In genomic region chr4:55907469-55907868, GRCh38 we compare ENCODE assay signal across 26 cellular contexts. TPM values are rescaled to one million over a fixed set of nuclear protein-coding genes. Genes with fewer than 3 reads are reported as not detected.
DNase-seq lines count a peak whose midpoint lies in the region; ATAC-seq, FAIRE-seq and TF ChIP-seq lines count a peak whose summit lies in the region.
"Had no signal": no experiment of that assay in that cellular context is flagged by ENCODE, and none has a peak within 500 bp of the region (broad histone marks: within the 10 kb centered on the region; RNA-seq: fewer than 3 reads in every experiment).

No MANE protein-coding gene starts in this region.

- RAD21 ChIA-PET in GM12878 (lab: Charles Lee; ENCODE audit: unreplicated experiment): interaction anchor here (1.2 kb wide), 1 partner anchor 40 kb away, joined by 3 read pairs; no protein-coding TSS in a partner anchor

- peaks cover 9% of the 10 kb centered on the region for H3K4me1 ChIP-seq in KMS-11 (ENCODE audit: low read depth, poor library complexity, severe bottlenecking)
- no peaks in the 10 kb centered on the region for H3K4me1 ChIP-seq in GM12878 (ENCODE audit: control insufficient read depth, insufficient read depth, low read length)
- H3K4me1 ChIP-seq: HAP-1, testis had no signal

- no peak for TF ChIP-seq POLR2A in GM12878 (IDR thresholded peaks at IDR 0.05; ENCODE audit: low read depth, low read length)

- H3K4me2 ChIP-seq in KMS-11 (peak overlapping the region; percentile 33), GM12878 (ENCODE audit: control insufficient read depth, insufficient read depth) (no peak overlapping the region)

- CTCF ChIA-PET in GM12878 (lab: Yijun Ruan, JAX): no interaction called here

- no peak for TF ChIP-seq RAD21 in GM12878 (IDR thresholded peaks at IDR 0.05; ENCODE audit: insufficient read depth, low read depth, low read length)

- no TSS peak for BruUV-seq in GM12878 (replicated peaks; lab: Mats Ljungman, UMichigan)

- POLR2A ChIA-PET in GM12878 (lab: Charles Lee): no interaction called here

- intact Hi-C loops in GM12878 (cut with micrococcal nuclease; ENCODE audit: unreplicated experiment): no loop called here

- DNase-seq in stimulated activated naive CD8-positive, alpha-beta T cell treated with anti-CD3 and anti-CD28 coated beads, Interleukin-15, Interleukin-2, amounts not matched to agents 100 U/mL and 50 U/mL, for 24 hours: no peak
- DNase-seq in GM12878 (ENCODE audit: low read depth, low spot score) (no peak), superior temporal gyrus (ENCODE audit: extremely low spot score) (no peak), NCI-H2171 (lab: John Stamatoyannopoulos, UW) (no peak)
- no peak for DNase-seq in stimulated activated CD4-positive, alpha-beta T cell treated with anti-CD3 and anti-CD28 coated beads, Interleukin-4, amount 100 ng/mL, for 24 hours
- DNase-seq: activated CD4-positive, alpha-beta T cell treated with anti-CD3 and anti-CD28 coated beads, Interleukin-2, amount 50 U/mL, for 48 hours; hippocampal formation; Karpas-422; naive B cell; NCI-H1105; NCI-H2171 treated with DMSO at 0.1 percent for 48 hours; NCI-H774; small intestine; testis had no signal

- no peaks in the 10 kb centered on the region for H3K9me3 ChIP-seq in GM12878 (replicated peaks; ENCODE audit: control insufficient read depth, insufficient read depth, low read length)
- H3K9me3 ChIP-seq: HAP-1, testis had no signal

- no peak overlapping the region for H3K27ac ChIP-seq in KMS-11
- no peak overlapping the region for H3K27ac ChIP-seq in GM12878 (ENCODE audit: control insufficient read depth, insufficient read depth)
- H3K27ac ChIP-seq: SK-N-MC, testis had no signal

- no peak for ATAC-seq in stimulated activated naive CD8-positive, alpha-beta T cell treated with anti-CD3 and anti-CD28 coated beads, Interleukin-15, Interleukin-2, amounts not matched to agents 100 U/mL and 50 U/mL, for 24 hours
- peak; percentile 53; the same call in 1 of the 3 replicates for ATAC-seq in GM12878
- ATAC-seq: Panc1 had no signal

- H3K9ac ChIP-seq in KMS-11: no peak overlapping the region
- no peak overlapping the region for H3K9ac ChIP-seq in GM12878 (ENCODE audit: control insufficient read depth, insufficient read depth, low read length)

- H3K79me2 ChIP-seq in KMS-11 (ENCODE audit: insufficient read depth, low read depth) (no peaks in the 10 kb centered on the region), GM12878 (ENCODE audit: control insufficient read depth, insufficient read depth, low read length) (no peaks in the 10 kb centered on the region)

- H3K4me1 Mint-ChIP-seq in stimulated activated naive CD8-positive, alpha-beta T cell treated with anti-CD3 and anti-CD28 coated beads, Interleukin-15, Interleukin-2, amounts not matched to agents 100 ng/mL and 50 ng/mL, for 24 hours (ENCODE audit: low read depth): peaks cover 32% of the 10 kb centered on the region
- H3K4me1 Mint-ChIP-seq: memory B cell had no signal

- in situ Hi-C loops in GM12878 (cut with MboI): no loop called here

- no peaks in the 10 kb centered on the region for H3K9me3 Mint-ChIP-seq in stimulated activated naive CD8-positive, alpha-beta T cell treated with anti-CD3 and anti-CD28 coated beads, Interleukin-15, Interleukin-2, amounts not matched to agents 100 ng/mL and 50 ng/mL, for 24 hours

- H3K36me3 ChIP-seq in KMS-11 (ENCODE audit: insufficient read depth) (no peaks in the 10 kb centered on the region), GM12878 (ENCODE audit: control insufficient read depth in 2 of 2, insufficient read depth in 2 of 2, low read length in 1 of 2) (no peaks in the 10 kb centered on the region)

- SMC1A ChIA-PET in GM12878 (lab: Charles Lee; ENCODE audit: uncharacterized antibody, unreplicated experiment): interaction anchor here (0.6 kb wide), 1 partner anchor 35 kb away, joined by 3 read pairs; no protein-coding TSS in a partner anchor

- H3K27me3 ChIP-seq in KMS-11 (ENCODE audit: insufficient read depth, low read depth): no peaks in the 10 kb centered on the region
- H3K27me3 ChIP-seq in GM12878 (replicated peaks in 1 of 2; ENCODE audit: control insufficient read depth in 2 of 2, insufficient read depth in 2 of 2, low read length in 1 of 2): no peaks in the 10 kb centered on the region
- H3K27me3 ChIP-seq: testis had no signal

- H3K27ac Mint-ChIP-seq in stimulated activated naive CD8-positive, alpha-beta T cell treated with anti-CD3 and anti-CD28 coated beads, Interleukin-15, Interleukin-2, amounts not matched to agents 100 ng/mL and 50 ng/mL, for 24 hours: peak overlapping the region; percentile 76
- H3K27ac Mint-ChIP-seq: B cell, memory B cell, progenitor cell of endocrine pancreas had no signal

- no peak for TF ChIP-seq CTCF in KMS-11 (conservative IDR thresholded peaks at IDR 0.05; ENCODE audit: low read depth, low read length)
- no peak for TF ChIP-seq CTCF in GM12878 (IDR thresholded peaks at IDR 0.05 in 2 of 3, conservative IDR thresholded peaks at IDR 0.05 in 1 of 3; ENCODE audit: control insufficient read depth in 2 of 3, extremely low read depth in 1 of 3, insufficient read depth in 1 of 3, low read depth in 3 of 3, low read length in 3 of 3)

- H3K27me3 Mint-ChIP-seq in stimulated activated naive CD8-positive, alpha-beta T cell treated with anti-CD3 and anti-CD28 coated beads, Interleukin-15, Interleukin-2, amounts not matched to agents 100 ng/mL and 50 ng/mL, for 24 hours: no peaks in the 10 kb centered on the region
- H3K27me3 Mint-ChIP-seq: B cell, memory B cell, naive B cell, progenitor cell of endocrine pancreas had no signal

- H3K4me3 ChIP-seq in KMS-11 (IDR thresholded peaks at IDR 0.05; ENCODE audit: insufficient read depth, low read depth, low read length) (no peak overlapping the region), GM12878 (no peak overlapping the region)
- H3K4me3 ChIP-seq: HAP-1, SK-N-MC, testis had no signal

- TF ChIP-seq EP300 in GM12878 (IDR thresholded peaks at IDR 0.05; ENCODE audit: borderline replicate concordance in 1 of 2, control insufficient read depth in 1 of 2, low read depth in 2 of 2, low read length in 2 of 2): no peak

- no peak for FAIRE-seq in GM12878 (lab: Jason Lieb, UNC)
- FAIRE-seq: astrocyte, D721Med, G401.6, small intestine, TTC549 had no signal

- H4K20me1 ChIP-seq in KMS-11 (ENCODE audit: insufficient read depth): no peaks in the 10 kb centered on the region
- H4K20me1 ChIP-seq in GM12878 (ENCODE audit: control insufficient read depth, insufficient read depth): no peaks in the 10 kb centered on the region

- H2AFZ ChIP-seq in KMS-11 (ENCODE audit: low read depth): no peak overlapping the region
- H2AFZ ChIP-seq in GM12878 (ENCODE audit: control insufficient read depth, low read depth, low read length): no peak overlapping the region

- H3K4me3 Mint-ChIP-seq in stimulated activated naive CD8-positive, alpha-beta T cell treated with anti-CD3 and anti-CD28 coated beads, Interleukin-15, Interleukin-2, amounts not matched to agents 100 ng/mL and 50 ng/mL, for 24 hours: no peak overlapping the region
- H3K4me3 Mint-ChIP-seq: B cell, memory B cell, naive B cell had no signal

- peaks cover 25% of the 10 kb centered on the region for H3K36me3 Mint-ChIP-seq in stimulated activated naive CD8-positive, alpha-beta T cell treated with anti-CD3 and anti-CD28 coated beads, Interleukin-15, Interleukin-2, amounts not matched to agents 100 ng/mL and 50 ng/mL, for 24 hours (ENCODE audit: low read depth)

TF ChIP-seq in GM12878, 131 proteins besides CTCF, POLR2A, EP300 and RAD21:
- TF ChIP-seq ESRRA (IDR thresholded peaks at IDR 0.05; ENCODE audit: low read length): no peak
- TF ChIP-seq RB1 (IDR thresholded peaks at IDR 0.05; ENCODE audit: borderline replicate concordance): no peak

RNA-seq across cellular contexts. Expression of gene CEP135, which starts 41.3 kb away (rescaled TPM):
- 65.3 and 67.2 TPM in 2 replicates for total RNA-seq in GM12878 (2013; cell fraction: nucleolus; rRNA removed)
- total RNA-seq in GM12878 (2014; rRNA removed) (12.2 and 13.5 TPM in 2 replicates), GM12878 (2014; rRNA removed; fragmentation: Illumina TruSeq; extraction: Trizol) (13.6 and 13.9 TPM in 2 replicates), GM12878 (2021) (7.4 and 10.4 TPM in 2 replicates)
- polyA plus RNA-seq in GM12878 (2011; ENCODE audit: low read depth): 2.7 TPM
- polyA plus RNA-seq in GM12878 (2011; rRNA removed) (12.3 and 22.3 TPM in 2 replicates), GM12878 (2014; fragmentation: Illumina TruSeq; extraction: Trizol) (12.8 and 14.8 TPM in 2 replicates), GM12878 (2014; fragmentation: Nextera tagmentation; extraction: Ambion mirVana) (1 to 10 TPM; 2.9 to 4.5 TPM), GM12878 (2014; rRNA removed) (7.9 and 9.9 TPM in 2 replicates), GM12878 (2016; fragmentation: Nextera tagmentation; extraction: Ambion mirVana) (1 to 10 TPM; 8.5 to 9.9 TPM)
- 3.6 and 3.9 TPM in 2 replicates for polyA plus RNA-seq in GM12878 (2011; cell fraction: cytosol; rRNA removed)
- 8.6 and 17.2 TPM in 2 replicates for polyA plus RNA-seq in GM12878 (2011; cell fraction: nucleus; rRNA removed)
- polyA plus RNA-seq in GM12878 (2012): 4.2 and 4.9 TPM in 2 replicates
- polyA minus RNA-seq in GM12878 (2011; rRNA and poly(A)+ RNA removed): 11.3 and 11.6 TPM in 2 replicates
- polyA minus RNA-seq in GM12878 (2011; cell fraction: cytosol; rRNA and poly(A)+ RNA removed): 4.5 and 5.5 TPM in 2 replicates
- polyA minus RNA-seq in GM12878 (2011; cell fraction: nucleus; rRNA and poly(A)+ RNA removed): 16.4 and 41.9 TPM in 2 replicates

RNA-seq across cellular contexts. Expression of gene EXOC1, which starts 54.0 kb away (rescaled TPM):
- total RNA-seq in GM12878 (2013; cell fraction: nucleolus; rRNA removed): 100 and 110 TPM in 2 replicates
- total RNA-seq in GM12878 (2014; rRNA removed): 17.9 and 21.9 TPM in 2 replicates
- 26.5 and 28.9 TPM in 2 replicates for total RNA-seq in GM12878 (2014; rRNA removed; fragmentation: Illumina TruSeq; extraction: Trizol)
- total RNA-seq in GM12878 (2021): 17.3 and 21.0 TPM in 2 replicates
- polyA plus RNA-seq in GM12878 (2011; ENCODE audit: low read depth): 9.2 TPM
- 23.9 and 36.6 TPM in 2 replicates for polyA plus RNA-seq in GM12878 (2011; rRNA removed)
- 9.3 and 9.6 TPM in 2 replicates for polyA plus RNA-seq in GM12878 (2011; cell fraction: cytosol; rRNA removed)
- polyA plus RNA-seq in GM12878 (2011; cell fraction: nucleus; rRNA removed): 38.6 and 54.4 TPM in 2 replicates
- 17.3 and 22.8 TPM in 2 replicates for polyA plus RNA-seq in GM12878 (2012)
- 35.2 and 36.6 TPM in 2 replicates for polyA plus RNA-seq in GM12878 (2014; fragmentation: Illumina TruSeq; extraction: Trizol)
- 10 to 100 TPM; 11.8 to 13.9 TPM for polyA plus RNA-seq in GM12878 (2014; fragmentation: Nextera tagmentation; extraction: Ambion mirVana)
- 16.0 and 21.2 TPM in 2 replicates for polyA plus RNA-seq in GM12878 (2014; rRNA removed)
- polyA plus RNA-seq in GM12878 (2016; fragmentation: Nextera tagmentation; extraction: Ambion mirVana): 10 to 100 TPM; 18.2 to 25.1 TPM
- polyA minus RNA-seq in GM12878 (2011; rRNA and poly(A)+ RNA removed): 19.2 and 23.1 TPM in 2 replicates
- polyA minus RNA-seq in GM12878 (2011; cell fraction: cytosol; rRNA and poly(A)+ RNA removed): 4.5 and 7.3 TPM in 2 replicates
- 18.5 and 23.6 TPM in 2 replicates for polyA minus RNA-seq in GM12878 (2011; cell fraction: nucleus; rRNA and poly(A)+ RNA removed)
